ENCODE assay signal across 1 cellular context in genomic region chr1:31434101-31434871, GRCh38.
A peak's percentile ranks its signal among the peaks of the same experiment; 100 is the strongest.
TF ChIP-seq lines count a peak whose summit lies in the region.

No MANE protein-coding gene starts in this region.

TF ChIP-seq in HepG2, 621 proteins besides CTCF, POLR2A, EP300 and RAD21 (continued from another document and continues in another):
- no peak for TF ChIP-seq ZNF646 (CRISPR knock-in tag; IDR thresholded peaks at IDR 0.05)
- TF ChIP-seq TEF (CRISPR knock-in tag; IDR thresholded peaks at IDR 0.05) = no peak
- peak; percentile 72; the same call in 1 of the 2 replicates for TF ChIP-seq ZNF501 (CRISPR knock-in tag; IDR thresholded peaks at IDR 0.05)
- TF ChIP-seq HOXA9 (CRISPR knock-in tag; IDR thresholded peaks at IDR 0.05; ENCODE audit: borderline replicate concordance) = 0 out of 2 replicates have a peak, but pooled peaks have one; percentile 32
- TF ChIP-seq ZNF10 (CRISPR knock-in tag; IDR thresholded peaks at IDR 0.05; ENCODE audit: borderline replicate concordance, low read depth) = no peak
- no peak for TF ChIP-seq YEATS2 (CRISPR knock-in tag; IDR thresholded peaks at IDR 0.05; ENCODE audit: borderline replicate concordance)
- peak; percentile 76; the same call in 1 of the 2 replicates for TF ChIP-seq ZMAT3 (CRISPR knock-in tag; conservative IDR thresholded peaks at IDR 0.05)
- no peak for TF ChIP-seq MATR3 (CRISPR knock-in tag; IDR thresholded peaks at IDR 0.05)
- TF ChIP-seq RNF2 (conservative IDR thresholded peaks at IDR 0.05; ENCODE audit: low read depth) = no peak
- no peak for TF ChIP-seq BRF2 (CRISPR knock-in tag; IDR thresholded peaks at IDR 0.05)
- no peak for TF ChIP-seq ZBTB34 (CRISPR knock-in tag; IDR thresholded peaks at IDR 0.05)
- TF ChIP-seq PBX3 (CRISPR knock-in tag; IDR thresholded peaks at IDR 0.05; ENCODE audit: borderline replicate concordance) = no peak
- TF ChIP-seq RBAK (CRISPR knock-in tag; IDR thresholded peaks at IDR 0.05) = no peak
- peak; percentile 88; the same call in 1 of the 2 replicates for TF ChIP-seq ZNF788 (CRISPR knock-in tag; IDR thresholded peaks at IDR 0.05; ENCODE audit: borderline replicate concordance)
- no peak for TF ChIP-seq ZFP36L2 (CRISPR knock-in tag; IDR thresholded peaks at IDR 0.05)
- no peak for TF ChIP-seq RBM22 (optimal IDR thresholded peaks at IDR 0.05; ENCODE audit: low read length)
- no peak for TF ChIP-seq ZNF451 (CRISPR knock-in tag; IDR thresholded peaks at IDR 0.05)
- no peak; the same call in 1 of the 2 replicates for TF ChIP-seq FOXC1 (CRISPR knock-in tag; IDR thresholded peaks at IDR 0.05; ENCODE audit: borderline replicate concordance)
- no peak for TF ChIP-seq GZF1 (CRISPR knock-in tag; IDR thresholded peaks at IDR 0.05)
- peak; percentile 94 for TF ChIP-seq SALL1 (CRISPR knock-in tag; IDR thresholded peaks at IDR 0.05)
- peak; percentile 24; the same call in 1 of the 2 replicates for TF ChIP-seq DRAP1 (CRISPR knock-in tag; IDR thresholded peaks at IDR 0.05)
- no peak for TF ChIP-seq ZNF639 (CRISPR knock-in tag; conservative IDR thresholded peaks at IDR 0.05)
- no peak for TF ChIP-seq RERE (CRISPR knock-in tag; IDR thresholded peaks at IDR 0.05; ENCODE audit: low read depth)
- TF ChIP-seq ZNF772 (CRISPR knock-in tag; IDR thresholded peaks at IDR 0.05) = peak; percentile 75
- no peak for TF ChIP-seq ZNF737 (CRISPR knock-in tag; IDR thresholded peaks at IDR 0.05; ENCODE audit: borderline replicate concordance)
- TF ChIP-seq GPN1 (CRISPR knock-in tag; IDR thresholded peaks at IDR 0.05; ENCODE audit: borderline replicate concordance) = no peak
- peak; percentile 48; the same call in 1 of the 2 replicates for TF ChIP-seq ISL2 (CRISPR knock-in tag; IDR thresholded peaks at IDR 0.05)
- peak; percentile 43; the same call in 1 of the 2 replicates for TF ChIP-seq ZSCAN9 (CRISPR knock-in tag; IDR thresholded peaks at IDR 0.05; ENCODE audit: borderline replicate concordance)
- TF ChIP-seq ZNF235 (CRISPR knock-in tag; IDR thresholded peaks at IDR 0.05; ENCODE audit: borderline replicate concordance) = no peak
- TF ChIP-seq GMEB1 (CRISPR knock-in tag; IDR thresholded peaks at IDR 0.05; ENCODE audit: borderline replicate concordance) = no peak
- peak; percentile 65; the same call in 1 of the 2 replicates for TF ChIP-seq CREM (IDR thresholded peaks at IDR 0.05)
- TF ChIP-seq CREM (CRISPR knock-in tag; IDR thresholded peaks at IDR 0.05) = no peak
- peak; percentile 96; the same call in 1 of the 2 replicates for TF ChIP-seq FOXO1 (CRISPR knock-in tag; IDR thresholded peaks at IDR 0.05)
- no peak for TF ChIP-seq TMF1 (CRISPR knock-in tag; IDR thresholded peaks at IDR 0.05; ENCODE audit: low read depth)
- TF ChIP-seq BATF2 (CRISPR knock-in tag; IDR thresholded peaks at IDR 0.05) = no peak
- TF ChIP-seq ZNF530 (CRISPR knock-in tag; IDR thresholded peaks at IDR 0.05; ENCODE audit: low read depth) = no peak
- TF ChIP-seq ZNF724P (CRISPR knock-in tag; IDR thresholded peaks at IDR 0.05; ENCODE audit: borderline replicate concordance) = no peak
